Comparison of ENCODE assay signal across 1 cellular context in genomic region chr2:56749152-56749752, GRCh38.
TF ChIP-seq lines count a peak whose summit lies in the region.

No MANE protein-coding gene starts in this region.

TF ChIP-seq in H1, 55 proteins besides CTCF, POLR2A, EP300 and RAD21 (continued from another document):
- TF ChIP-seq, protein P1, sequence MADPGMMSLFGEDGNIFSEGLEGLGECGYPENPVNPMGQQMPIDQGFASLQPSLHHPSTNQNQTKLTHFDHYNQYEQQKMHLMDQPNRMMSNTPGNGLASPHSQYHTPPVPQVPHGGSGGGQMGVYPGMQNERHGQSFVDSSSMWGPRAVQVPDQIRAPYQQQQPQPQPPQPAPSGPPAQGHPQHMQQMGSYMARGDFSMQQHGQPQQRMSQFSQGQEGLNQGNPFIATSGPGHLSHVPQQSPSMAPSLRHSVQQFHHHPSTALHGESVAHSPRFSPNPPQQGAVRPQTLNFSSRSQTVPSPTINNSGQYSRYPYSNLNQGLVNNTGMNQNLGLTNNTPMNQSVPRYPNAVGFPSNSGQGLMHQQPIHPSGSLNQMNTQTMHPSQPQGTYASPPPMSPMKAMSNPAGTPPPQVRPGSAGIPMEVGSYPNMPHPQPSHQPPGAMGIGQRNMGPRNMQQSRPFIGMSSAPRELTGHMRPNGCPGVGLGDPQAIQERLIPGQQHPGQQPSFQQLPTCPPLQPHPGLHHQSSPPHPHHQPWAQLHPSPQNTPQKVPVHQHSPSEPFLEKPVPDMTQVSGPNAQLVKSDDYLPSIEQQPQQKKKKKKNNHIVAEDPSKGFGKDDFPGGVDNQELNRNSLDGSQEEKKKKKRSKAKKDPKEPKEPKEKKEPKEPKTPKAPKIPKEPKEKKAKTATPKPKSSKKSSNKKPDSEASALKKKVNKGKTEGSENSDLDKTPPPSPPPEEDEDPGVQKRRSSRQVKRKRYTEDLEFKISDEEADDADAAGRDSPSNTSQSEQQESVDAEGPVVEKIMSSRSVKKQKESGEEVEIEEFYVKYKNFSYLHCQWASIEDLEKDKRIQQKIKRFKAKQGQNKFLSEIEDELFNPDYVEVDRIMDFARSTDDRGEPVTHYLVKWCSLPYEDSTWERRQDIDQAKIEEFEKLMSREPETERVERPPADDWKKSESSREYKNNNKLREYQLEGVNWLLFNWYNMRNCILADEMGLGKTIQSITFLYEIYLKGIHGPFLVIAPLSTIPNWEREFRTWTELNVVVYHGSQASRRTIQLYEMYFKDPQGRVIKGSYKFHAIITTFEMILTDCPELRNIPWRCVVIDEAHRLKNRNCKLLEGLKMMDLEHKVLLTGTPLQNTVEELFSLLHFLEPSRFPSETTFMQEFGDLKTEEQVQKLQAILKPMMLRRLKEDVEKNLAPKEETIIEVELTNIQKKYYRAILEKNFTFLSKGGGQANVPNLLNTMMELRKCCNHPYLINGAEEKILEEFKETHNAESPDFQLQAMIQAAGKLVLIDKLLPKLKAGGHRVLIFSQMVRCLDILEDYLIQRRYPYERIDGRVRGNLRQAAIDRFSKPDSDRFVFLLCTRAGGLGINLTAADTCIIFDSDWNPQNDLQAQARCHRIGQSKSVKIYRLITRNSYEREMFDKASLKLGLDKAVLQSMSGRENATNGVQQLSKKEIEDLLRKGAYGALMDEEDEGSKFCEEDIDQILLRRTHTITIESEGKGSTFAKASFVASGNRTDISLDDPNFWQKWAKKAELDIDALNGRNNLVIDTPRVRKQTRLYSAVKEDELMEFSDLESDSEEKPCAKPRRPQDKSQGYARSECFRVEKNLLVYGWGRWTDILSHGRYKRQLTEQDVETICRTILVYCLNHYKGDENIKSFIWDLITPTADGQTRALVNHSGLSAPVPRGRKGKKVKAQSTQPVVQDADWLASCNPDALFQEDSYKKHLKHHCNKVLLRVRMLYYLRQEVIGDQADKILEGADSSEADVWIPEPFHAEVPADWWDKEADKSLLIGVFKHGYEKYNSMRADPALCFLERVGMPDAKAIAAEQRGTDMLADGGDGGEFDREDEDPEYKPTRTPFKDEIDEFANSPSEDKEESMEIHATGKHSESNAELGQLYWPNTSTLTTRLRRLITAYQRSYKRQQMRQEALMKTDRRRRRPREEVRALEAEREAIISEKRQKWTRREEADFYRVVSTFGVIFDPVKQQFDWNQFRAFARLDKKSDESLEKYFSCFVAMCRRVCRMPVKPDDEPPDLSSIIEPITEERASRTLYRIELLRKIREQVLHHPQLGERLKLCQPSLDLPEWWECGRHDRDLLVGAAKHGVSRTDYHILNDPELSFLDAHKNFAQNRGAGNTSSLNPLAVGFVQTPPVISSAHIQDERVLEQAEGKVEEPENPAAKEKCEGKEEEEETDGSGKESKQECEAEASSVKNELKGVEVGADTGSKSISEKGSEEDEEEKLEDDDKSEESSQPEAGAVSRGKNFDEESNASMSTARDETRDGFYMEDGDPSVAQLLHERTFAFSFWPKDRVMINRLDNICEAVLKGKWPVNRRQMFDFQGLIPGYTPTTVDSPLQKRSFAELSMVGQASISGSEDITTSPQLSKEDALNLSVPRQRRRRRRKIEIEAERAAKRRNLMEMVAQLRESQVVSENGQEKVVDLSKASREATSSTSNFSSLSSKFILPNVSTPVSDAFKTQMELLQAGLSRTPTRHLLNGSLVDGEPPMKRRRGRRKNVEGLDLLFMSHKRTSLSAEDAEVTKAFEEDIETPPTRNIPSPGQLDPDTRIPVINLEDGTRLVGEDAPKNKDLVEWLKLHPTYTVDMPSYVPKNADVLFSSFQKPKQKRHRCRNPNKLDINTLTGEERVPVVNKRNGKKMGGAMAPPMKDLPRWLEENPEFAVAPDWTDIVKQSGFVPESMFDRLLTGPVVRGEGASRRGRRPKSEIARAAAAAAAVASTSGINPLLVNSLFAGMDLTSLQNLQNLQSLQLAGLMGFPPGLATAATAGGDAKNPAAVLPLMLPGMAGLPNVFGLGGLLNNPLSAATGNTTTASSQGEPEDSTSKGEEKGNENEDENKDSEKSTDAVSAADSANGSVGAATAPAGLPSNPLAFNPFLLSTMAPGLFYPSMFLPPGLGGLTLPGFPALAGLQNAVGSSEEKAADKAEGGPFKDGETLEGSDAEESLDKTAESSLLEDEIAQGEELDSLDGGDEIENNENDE (IDR thresholded peaks at IDR 0.05; ENCODE audit: insufficient replicate concordance, low read length): no peak
- TF ChIP-seq POU5F1 (IDR thresholded peaks at IDR 0.05; ENCODE audit: low read depth, low read length) (no peak), KDM1A (IDR thresholded peaks at IDR 0.05; ENCODE audit: borderline replicate concordance, low read length) (no peak), ASH2L (IDR thresholded peaks at IDR 0.05; ENCODE audit: low read length) (no peak), ZNF274 (IDR thresholded peaks at IDR 0.05; ENCODE audit: borderline replicate concordance, extremely low read depth, low read length) (no peak)
TF ChIP-seq in H1: peak in this region for 0.
